Comparison of ENCODE assay signal across 35 cellular contexts in the genomic region with DNA sequence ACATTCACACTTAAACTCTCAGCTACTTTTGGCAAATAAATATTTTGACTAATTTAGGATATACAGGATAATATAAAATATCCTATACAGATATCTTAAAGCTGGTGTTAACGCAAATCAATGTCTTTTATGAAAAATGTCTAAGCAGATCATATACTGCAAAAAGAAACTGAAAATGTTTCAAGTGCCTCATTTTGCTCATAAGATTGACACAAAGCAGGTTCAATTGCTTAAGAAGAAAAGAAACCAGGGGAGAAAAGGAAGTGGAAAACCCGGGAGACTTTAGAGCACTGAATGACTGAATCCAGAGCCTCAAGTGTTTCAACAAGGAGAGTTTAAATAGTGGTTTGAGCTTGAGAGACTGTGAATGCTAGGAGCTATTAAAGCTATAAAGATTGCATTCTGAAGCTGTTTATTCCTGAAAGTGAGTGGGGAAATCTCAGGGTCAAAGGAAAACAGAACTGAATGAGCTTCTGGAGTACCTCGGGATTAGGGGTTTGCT.
"Had no signal": no experiment of that assay in that cellular context is flagged by ENCODE, and none has a peak within 500 bp of the region (broad histone marks: within the 10 kb centered on the region; RNA-seq: fewer than 3 reads in every experiment).

No MANE protein-coding gene starts in this region.

- H3K4me2 ChIP-seq: hepatocyte had no signal

- H3K9me3 Mint-ChIP-seq: activated CD4-positive, alpha-beta memory T cell treated with anti-CD3 and anti-CD28 coated beads for 36 hours; activated CD4-positive, alpha-beta T cell treated with anti-CD3 and anti-CD28 coated beads, Interleukin-2, amount 10 ng/mL, durations not matched to agents 24 days and 14 days; activated naive CD4-positive, alpha-beta T cell treated with anti-CD3 and anti-CD28 coated beads for 36 hours; activated naive CD8-positive, alpha-beta T cell treated with anti-CD3 and anti-CD28 coated beads for 36 hours; activated T-helper 1 cell treated with anti-CD3 and anti-CD28 coated beads, Interleukin-12 subunit alpha, Interleukin-12 subunit beta, Interleukin-2, Interleukin-4 antibody, amounts not matched to agents 30 ng/mL and 10 ng/mL and 1 ng/mL, durations not matched to agents 14 hours and 24 hours and 36 hours; stimulated activated naive CD8-positive, alpha-beta T cell treated with anti-CD3 and anti-CD28 coated beads, Interleukin-15, Interleukin-2, amounts not matched to agents 100 ng/mL and 50 ng/mL, for 24 hours had no signal

- H3K27ac ChIP-seq: adrenal gland, body of pancreas, colonic mucosa, gastrocnemius medialis, hepatocyte, parathyroid adenoma, psoas muscle, sigmoid colon, thoracic aorta, uterus, WERI-Rb-1 had no signal

- H3K79me2 ChIP-seq: hepatocyte, parathyroid adenoma had no signal

- ATAC-seq: body of pancreas; gastrocnemius medialis; left ventricle myocardium superior; psoas muscle; stimulated activated effector memory CD8-positive, alpha-beta T cell treated with anti-CD3 and anti-CD28 coated beads, Interleukin-12 subunit alpha, Interleukin-12 subunit beta, amount 100 ng/mL, for 72 hours had no signal

- H3K4me3 Mint-ChIP-seq: activated CD4-positive, alpha-beta memory T cell treated with anti-CD3 and anti-CD28 coated beads for 36 hours; activated CD4-positive, alpha-beta T cell treated with anti-CD3 and anti-CD28 coated beads, Interleukin-2, amount 10 ng/mL, durations not matched to agents 24 days and 14 days; activated naive CD4-positive, alpha-beta T cell treated with anti-CD3 and anti-CD28 coated beads for 36 hours; activated naive CD8-positive, alpha-beta T cell treated with anti-CD3 and anti-CD28 coated beads for 36 hours; activated T-helper 1 cell treated with anti-CD3 and anti-CD28 coated beads, Interleukin-12 subunit alpha, Interleukin-12 subunit beta, Interleukin-2, Interleukin-4 antibody, amounts not matched to agents 30 ng/mL and 10 ng/mL and 1 ng/mL, durations not matched to agents 14 hours and 24 hours and 36 hours; nephron progenitor cell; stimulated activated effector memory CD8-positive, alpha-beta T cell treated with anti-CD3 and anti-CD28 coated beads, Interleukin-12 subunit alpha, Interleukin-12 subunit beta, amount 100 ng/mL, for 72 hours; stimulated activated naive CD8-positive, alpha-beta T cell treated with anti-CD3 and anti-CD28 coated beads, Interleukin-15, Interleukin-2, amounts not matched to agents 100 ng/mL and 50 ng/mL, for 24 hours had no signal

- H3K27me3 ChIP-seq: adrenal gland, body of pancreas, colonic mucosa, gastrocnemius medialis, hepatocyte, sigmoid colon, uterus had no signal

- H3K4me1 Mint-ChIP-seq: activated CD4-positive, alpha-beta T cell treated with anti-CD3 and anti-CD28 coated beads, Interleukin-2, amount 10 ng/mL, durations not matched to agents 24 days and 14 days; activated naive CD8-positive, alpha-beta T cell treated with anti-CD3 and anti-CD28 coated beads for 36 hours; nephron progenitor cell; stimulated activated effector memory CD8-positive, alpha-beta T cell treated with anti-CD3 and anti-CD28 coated beads, Interleukin-12 subunit alpha, Interleukin-12 subunit beta, amount 100 ng/mL, for 72 hours had no signal

- FAIRE-seq: small intestine had no signal

- H3K4me3 ChIP-seq: adrenal gland, body of pancreas, colonic mucosa, gastrocnemius medialis, hepatocyte, psoas muscle, sigmoid colon, thoracic aorta, uterus had no signal

- H3K9ac ChIP-seq: parathyroid adenoma had no signal

- H2AFZ ChIP-seq: hepatocyte, parathyroid adenoma had no signal

- H3K36me3 Mint-ChIP-seq: activated CD4-positive, alpha-beta memory T cell treated with anti-CD3 and anti-CD28 coated beads for 36 hours; activated naive CD8-positive, alpha-beta T cell treated with anti-CD3 and anti-CD28 coated beads for 36 hours; stimulated activated effector memory CD8-positive, alpha-beta T cell treated with anti-CD3 and anti-CD28 coated beads, Interleukin-12 subunit alpha, Interleukin-12 subunit beta, amount 100 ng/mL, for 72 hours had no signal

- DNase-seq: activated CD4-positive, alpha-beta memory T cell treated with anti-CD3 and anti-CD28 coated beads for 36 hours; activated CD4-positive, alpha-beta T cell treated with anti-CD3 and anti-CD28 coated beads, Interleukin-2, amount 10 ng/mL, durations not matched to agents 24 days and 14 days; activated CD4-positive, CD25-positive, alpha-beta regulatory T cell treated with anti-CD3 and anti-CD28 coated beads, Interleukin-2, amount 50 U/mL, for 72 hours; activated CD8-positive, alpha-beta memory T cell treated with anti-CD3 and anti-CD28 coated beads, Interleukin-2, amount 50 U/mL, for 4 hours; activated effector memory CD4-positive, alpha-beta T cell treated with anti-CD3 and anti-CD28 coated beads, Interleukin-2, amount 50 U/mL, for 16 hours; activated naive CD4-positive, alpha-beta T cell treated with anti-CD3 and anti-CD28 coated beads for 36 hours; activated naive CD8-positive, alpha-beta T cell treated with anti-CD3 and anti-CD28 coated beads for 36 hours; activated T-cell treated with anti-CD3 and anti-CD28 coated beads, Interleukin-2, amount 50 U/mL, for 1 hour; adrenal gland; aorta; body of pancreas; cerebellar nuclear complex; colonic mucosa; effector memory CD4-positive, alpha-beta T cell; erythroblast; gastrocnemius medialis; glutamatergic neuron; islet precursor cell; left ventricle myocardium superior; nephron progenitor cell; occipital lobe; psoas muscle; sigmoid colon; small intestine; stimulated activated CD4-positive, alpha-beta T cell treated with anti-CD3 and anti-CD28 coated beads, Interleukin-4, amount 100 ng/mL, for 24 hours; T-helper 9 cell; trophoblast cell; uterus; WERI-Rb-1 had no signal

- H3K36me3 ChIP-seq: adrenal gland, colonic mucosa, gastrocnemius medialis, sigmoid colon, thoracic aorta, uterus, WERI-Rb-1 had no signal

- H3K9me3 ChIP-seq: adrenal gland, body of pancreas, gastrocnemius medialis, psoas muscle, thoracic aorta, uterus had no signal

- H3K27ac Mint-ChIP-seq: activated CD4-positive, alpha-beta memory T cell treated with anti-CD3 and anti-CD28 coated beads for 36 hours; activated CD4-positive, alpha-beta T cell treated with anti-CD3 and anti-CD28 coated beads, Interleukin-2, amount 10 ng/mL, durations not matched to agents 24 days and 14 days; activated naive CD4-positive, alpha-beta T cell treated with anti-CD3 and anti-CD28 coated beads for 36 hours; activated naive CD8-positive, alpha-beta T cell treated with anti-CD3 and anti-CD28 coated beads for 36 hours; activated T-helper 1 cell treated with anti-CD3 and anti-CD28 coated beads, Interleukin-12 subunit alpha, Interleukin-12 subunit beta, Interleukin-2, Interleukin-4 antibody, amounts not matched to agents 30 ng/mL and 10 ng/mL and 1 ng/mL, durations not matched to agents 14 hours and 24 hours and 36 hours; nephron progenitor cell; stimulated activated effector memory CD8-positive, alpha-beta T cell treated with anti-CD3 and anti-CD28 coated beads, Interleukin-12 subunit alpha, Interleukin-12 subunit beta, amount 100 ng/mL, for 72 hours; stimulated activated naive CD8-positive, alpha-beta T cell treated with anti-CD3 and anti-CD28 coated beads, Interleukin-15, Interleukin-2, amounts not matched to agents 100 ng/mL and 50 ng/mL, for 24 hours had no signal

- H3K27me3 Mint-ChIP-seq: activated CD4-positive, alpha-beta memory T cell treated with anti-CD3 and anti-CD28 coated beads for 36 hours; activated CD4-positive, alpha-beta T cell treated with anti-CD3 and anti-CD28 coated beads, Interleukin-2, amount 10 ng/mL, durations not matched to agents 24 days and 14 days; stimulated activated naive CD8-positive, alpha-beta T cell treated with anti-CD3 and anti-CD28 coated beads, Interleukin-15, Interleukin-2, amounts not matched to agents 100 ng/mL and 50 ng/mL, for 24 hours had no signal

- H3K4me1 ChIP-seq: adrenal gland, body of pancreas, colonic mucosa, gastrocnemius medialis, parathyroid adenoma, psoas muscle, sigmoid colon, uterus had no signal
